ENCODE assay signal across 1 cellular context in genomic region chr5:52786937-52787599, GRCh38.
TF ChIP-seq lines count a peak whose summit lies in the region.

No MANE protein-coding gene starts in this region.

TF ChIP-seq in H1, 55 proteins besides CTCF, POLR2A, EP300 and RAD21:
- no peak for TF ChIP-seq TEAD4 (IDR thresholded peaks at IDR 0.05; ENCODE audit: low read depth, low read length)
- no peak for TF ChIP-seq HDAC6 (IDR thresholded peaks at IDR 0.05; ENCODE audit: low read depth, low read length)
- TF ChIP-seq JUN (IDR thresholded peaks at IDR 0.05; ENCODE audit: low read depth, low read length): no peak
- no peak for TF ChIP-seq BRCA1 (IDR thresholded peaks at IDR 0.05; ENCODE audit: low read depth, low read length)
- no peak for TF ChIP-seq ATF2 (IDR thresholded peaks at IDR 0.05; ENCODE audit: low read length)
- no peak for TF ChIP-seq RXRA (IDR thresholded peaks at IDR 0.05; ENCODE audit: insufficient read depth, low read depth, low read length)
- TF ChIP-seq POLR2AphosphoS5 (IDR thresholded peaks at IDR 0.05; ENCODE audit: low read depth, low read length): no peak
- no peak for TF ChIP-seq NANOG (IDR thresholded peaks at IDR 0.05; ENCODE audit: insufficient read depth, low read depth, low read length, poor library complexity, severe bottlenecking)
- TF ChIP-seq, protein P1, sequence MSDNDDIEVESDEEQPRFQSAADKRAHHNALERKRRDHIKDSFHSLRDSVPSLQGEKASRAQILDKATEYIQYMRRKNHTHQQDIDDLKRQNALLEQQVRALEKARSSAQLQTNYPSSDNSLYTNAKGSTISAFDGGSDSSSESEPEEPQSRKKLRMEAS (IDR thresholded peaks at IDR 0.05): no peak
- TF ChIP-seq HDAC2 (IDR thresholded peaks at IDR 0.05; ENCODE audit: borderline replicate concordance in 1 of 2, low read depth in 2 of 2, low read length in 2 of 2): no peak
- no peak for TF ChIP-seq ZNF274 (IDR thresholded peaks at IDR 0.05; ENCODE audit: borderline replicate concordance, extremely low read depth, low read length)
- no peak for TF ChIP-seq RBBP5 (IDR thresholded peaks at IDR 0.05; ENCODE audit: borderline replicate concordance, low read depth, low read length)
- TF ChIP-seq CHD2 (IDR thresholded peaks at IDR 0.05; ENCODE audit: low read length): no peak
- TF ChIP-seq BCL11A (IDR thresholded peaks at IDR 0.05; ENCODE audit: low read depth in 2 of 2, low read length in 2 of 2): no peak
- no peak for TF ChIP-seq PHF8 (conservative IDR thresholded peaks at IDR 0.05; ENCODE audit: low read depth, low read length)
- TF ChIP-seq TAF7 (optimal IDR thresholded peaks at IDR 0.05; ENCODE audit: borderline replicate concordance, low read depth, low read length): no peak
- TF ChIP-seq, protein P2, sequence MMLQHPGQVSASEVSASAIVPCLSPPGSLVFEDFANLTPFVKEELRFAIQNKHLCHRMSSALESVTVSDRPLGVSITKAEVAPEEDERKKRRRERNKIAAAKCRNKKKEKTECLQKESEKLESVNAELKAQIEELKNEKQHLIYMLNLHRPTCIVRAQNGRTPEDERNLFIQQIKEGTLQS (IDR thresholded peaks at IDR 0.05; ENCODE audit: insufficient read depth, low read depth, low read length): no peak
